ENCODE assay signal across 10 cellular contexts in genomic region chr2:176817061-176817565, GRCh38.
DNase-seq lines count a peak whose midpoint lies in the region; ATAC-seq and TF ChIP-seq lines count a peak whose summit lies in the region.
"Had no signal": no experiment of that assay in that cellular context is flagged by ENCODE, and none has a peak within 500 bp of the region (broad histone marks: within the 10 kb centered on the region; RNA-seq: fewer than 3 reads in every experiment).

No MANE protein-coding gene starts in this region.

- H3K9me3 Mint-ChIP-seq in activated CD4-positive, alpha-beta memory T cell treated with anti-CD3 and anti-CD28 coated beads for 36 hours, result no peaks in the 10 kb centered on the region
- no peaks in the 10 kb centered on the region for H3K9me3 Mint-ChIP-seq in activated CD4-positive, alpha-beta memory T cell treated with anti-CD3 and anti-CD28 coated beads, Interleukin-2, amount 10 ng/mL, durations not matched to agents 7 days and 5 days
- H3K9me3 Mint-ChIP-seq in brain, result no peaks in the 10 kb centered on the region

- TF ChIP-seq CTCF in brain (conservative IDR thresholded peaks at IDR 0.05), result peak; percentile 61 to 63

- H3K4me3 Mint-ChIP-seq in activated CD4-positive, alpha-beta memory T cell treated with anti-CD3 and anti-CD28 coated beads for 36 hours, result no peak overlapping the region
- H3K4me3 Mint-ChIP-seq in activated CD4-positive, alpha-beta memory T cell treated with anti-CD3 and anti-CD28 coated beads, Interleukin-2, amount 10 ng/mL, durations not matched to agents 7 days and 5 days, result no peak overlapping the region
- no peak overlapping the region for H3K4me3 Mint-ChIP-seq in brain

- ATAC-seq in HG03095 (IDR thresholded peaks at IDR 0.05; ENCODE audit: unreplicated experiment) (no peak), GM21825 (IDR thresholded peaks at IDR 0.05; ENCODE audit: unreplicated experiment) (no peak)
- ATAC-seq: activated CD4-positive, CD25-positive, alpha-beta regulatory T cell treated with anti-CD3 and anti-CD28 coated beads, Interleukin-2, amount 50 U/mL, for 24 hours had no signal

- H3K27ac Mint-ChIP-seq in activated CD4-positive, alpha-beta memory T cell treated with anti-CD3 and anti-CD28 coated beads for 36 hours, result no peak overlapping the region
- H3K27ac Mint-ChIP-seq in activated CD4-positive, alpha-beta memory T cell treated with anti-CD3 and anti-CD28 coated beads, Interleukin-2, amount 10 ng/mL, durations not matched to agents 7 days and 5 days, result no peak overlapping the region
- H3K27ac Mint-ChIP-seq in brain, result peak overlapping the region in 1 of 5 experiments; percentile 45

- H3K36me3 Mint-ChIP-seq in activated CD4-positive, alpha-beta memory T cell treated with anti-CD3 and anti-CD28 coated beads for 36 hours, result no peaks in the 10 kb centered on the region
- no peaks in the 10 kb centered on the region for H3K36me3 Mint-ChIP-seq in activated CD4-positive, alpha-beta memory T cell treated with anti-CD3 and anti-CD28 coated beads, Interleukin-2, amount 10 ng/mL, durations not matched to agents 7 days and 5 days (ENCODE audit: low read depth)
- H3K36me3 Mint-ChIP-seq in brain, result no peaks in the 10 kb centered on the region

- intact Hi-C loops in activated CD4-positive, alpha-beta memory T cell treated with anti-CD3 and anti-CD28 coated beads for 36 hours (cut with micrococcal nuclease), result no loop called here

- POLR2A ChIA-PET in activated CD4-positive, alpha-beta memory T cell treated with anti-CD3 and anti-CD28 coated beads for 36 hours (lab: Charles Lee), result no interaction called here
- POLR2A ChIA-PET in activated CD4-positive, alpha-beta memory T cell treated with anti-CD3 and anti-CD28 coated beads, Interleukin-2, amount 10 ng/mL, durations not matched to agents 7 days and 5 days (lab: Charles Lee), result no interaction called here

- no peaks in the 10 kb centered on the region for H3K27me3 Mint-ChIP-seq in activated CD4-positive, alpha-beta memory T cell treated with anti-CD3 and anti-CD28 coated beads for 36 hours
- H3K27me3 Mint-ChIP-seq in activated CD4-positive, alpha-beta memory T cell treated with anti-CD3 and anti-CD28 coated beads, Interleukin-2, amount 10 ng/mL, durations not matched to agents 7 days and 5 days, result peaks cover 4% of the 10 kb centered on the region
- H3K27me3 Mint-ChIP-seq in brain, result peaks cover 5% of the 10 kb centered on the region

- CTCF ChIA-PET in activated CD4-positive, alpha-beta memory T cell treated with anti-CD3 and anti-CD28 coated beads for 36 hours (lab: Charles Lee), result interaction anchor here (0.8 to 1.5 kb wide), 5 partner anchors 9 to 690 kb away, joined by 3 to 5 read pairs (median 4); no protein-coding TSS in a partner anchor
- CTCF ChIA-PET in activated CD4-positive, alpha-beta memory T cell treated with anti-CD3 and anti-CD28 coated beads, Interleukin-2, amount 10 ng/mL, durations not matched to agents 7 days and 5 days (lab: Charles Lee), result interaction anchor here (0.5 to 1.2 kb wide), 4 partner anchors 165 to 690 kb away, joined by 3 read pairs; no protein-coding TSS in a partner anchor

- no peaks in the 10 kb centered on the region for H3K4me1 Mint-ChIP-seq in activated CD4-positive, alpha-beta memory T cell treated with anti-CD3 and anti-CD28 coated beads for 36 hours (ENCODE audit: low read depth)
- H3K4me1 Mint-ChIP-seq in activated CD4-positive, alpha-beta memory T cell treated with anti-CD3 and anti-CD28 coated beads, Interleukin-2, amount 10 ng/mL, durations not matched to agents 7 days and 5 days, result peaks cover 5% of the 10 kb centered on the region
- peaks cover 60% of the 10 kb centered on the region for H3K4me1 Mint-ChIP-seq in brain

- peak; percentile 31 for DNase-seq in activated CD4-positive, alpha-beta memory T cell treated with anti-CD3 and anti-CD28 coated beads for 36 hours
- no peak for DNase-seq in activated CD4-positive, alpha-beta memory T cell treated with anti-CD3 and anti-CD28 coated beads, Interleukin-2, amount 10 ng/mL, durations not matched to agents 7 days and 5 days
- DNase-seq in NCI-H2081 (lab: John Stamatoyannopoulos, UW) (peak; percentile 35 to 46), germinal center (ENCODE audit: low spot score) (no peak)
- peak; percentile 42 for DNase-seq in stimulated activated CD8-positive, alpha-beta memory T cell treated with anti-CD3 and anti-CD28 coated beads, Interleukin-4, amount 100 ng/mL, for 48 hours
- DNase-seq: KG1 had no signal

Comparison
In these comparisons a context has a peak if more than half of its experiments do, and no peak if none do; other contexts are left out.
1. DNase-seq: peak in activated CD4-positive, alpha-beta memory T cell treated with anti-CD3 and anti-CD28 coated beads for 36 hours (single experiment), NCI-H2081 (2 of 2) and stimulated activated CD8-positive, alpha-beta memory T cell treated with anti-CD3 and anti-CD28 coated beads, Interleukin-4, amount 100 ng/mL, for 48 hours (single experiment); none in activated CD4-positive, alpha-beta memory T cell treated with anti-CD3 and anti-CD28 coated beads, Interleukin-2, amount 10 ng/mL, durations not matched to agents 7 days and 5 days (single experiment) and germinal center (single experiment).